ENCODE assay signal across 34 cellular contexts in genomic region chr16:10245002-10245401, GRCh38.
"Had no signal": no experiment of that assay in that cellular context is flagged by ENCODE, and none has a peak within 500 bp of the region (broad histone marks: within the 10 kb centered on the region; RNA-seq: fewer than 3 reads in every experiment).

No MANE protein-coding gene starts in this region.

- H3K4me3 ChIP-seq: prostate gland, smooth muscle cell, thyroid gland, upper lobe of left lung, vagina had no signal

- ATAC-seq: esophagus mucosa; left colon; natural killer cell; stimulated activated memory B cell treated with anti-CD40 and anti-IgM and Interleukin-4, amounts not matched to agents 10 μg/mL and 1 μg/mL and 100 μg/mL, for 72 hours; stimulated activated naive CD8-positive, alpha-beta T cell treated with anti-CD3 and anti-CD28 coated beads, Interleukin-15, amount 100 ng/mL, for 72 hours; T-helper 17 cell had no signal

- H3K36me3 Mint-ChIP-seq: activated naive CD4-positive, alpha-beta T cell treated with anti-CD3 and anti-CD28 coated beads, Interleukin-2, amount 10 ng/mL, durations not matched to agents 7 days and 5 days; activated naive CD8-positive, alpha-beta T cell treated with anti-CD3 and anti-CD28 coated beads, Interleukin-2, amount 10 ng/mL, durations not matched to agents 7 days and 5 days; memory B cell; natural killer cell; stimulated activated memory B cell treated with anti-CD40 and anti-IgM and Interleukin-4, amounts not matched to agents 10 μg/mL and 1 μg/mL and 100 μg/mL, for 72 hours had no signal

- H3K9me3 Mint-ChIP-seq: activated CD4-positive, alpha-beta memory T cell treated with anti-CD3 and anti-CD28 coated beads, Interleukin-2, amount 10 ng/mL, durations not matched to agents 7 days and 5 days; activated CD4-positive, alpha-beta T cell treated with anti-CD3 and anti-CD28 coated beads, Interleukin-2, amount 10 ng/mL, durations not matched to agents 7 days and 5 days; activated naive CD4-positive, alpha-beta T cell treated with anti-CD3 and anti-CD28 coated beads, Interleukin-2, amount 10 ng/mL, durations not matched to agents 7 days and 5 days; activated naive CD8-positive, alpha-beta T cell treated with anti-CD3 and anti-CD28 coated beads, Interleukin-2, amount 10 ng/mL, durations not matched to agents 7 days and 5 days; activated T-cell treated with anti-CD3 and anti-CD28 coated beads, Interleukin-2, amount 50 U/mL, for 24 hours; endodermal cell; memory B cell; natural killer cell; stimulated activated memory B cell treated with anti-CD40 and anti-IgM and Interleukin-4, amounts not matched to agents 10 μg/mL and 1 μg/mL and 100 μg/mL, for 72 hours; stimulated activated naive CD8-positive, alpha-beta T cell treated with anti-CD3 and anti-CD28 coated beads, Interleukin-15, amount 100 ng/mL, for 72 hours had no signal

- H3K9me3 ChIP-seq: prostate gland, thyroid gland, upper lobe of left lung, vagina had no signal

- H3K4me1 ChIP-seq: prostate gland, thyroid gland, upper lobe of left lung had no signal

- H3K4me1 Mint-ChIP-seq: activated CD4-positive, alpha-beta memory T cell treated with anti-CD3 and anti-CD28 coated beads, Interleukin-2, amount 10 ng/mL, durations not matched to agents 7 days and 5 days; activated CD4-positive, alpha-beta T cell treated with anti-CD3 and anti-CD28 coated beads, Interleukin-2, amount 10 ng/mL, durations not matched to agents 7 days and 5 days; activated naive CD4-positive, alpha-beta T cell treated with anti-CD3 and anti-CD28 coated beads, Interleukin-2, amount 10 ng/mL, durations not matched to agents 7 days and 5 days; activated naive CD8-positive, alpha-beta T cell treated with anti-CD3 and anti-CD28 coated beads, Interleukin-2, amount 10 ng/mL, durations not matched to agents 7 days and 5 days; endodermal cell; natural killer cell; stimulated activated naive CD8-positive, alpha-beta T cell treated with anti-CD3 and anti-CD28 coated beads, Interleukin-15, amount 100 ng/mL, for 72 hours; T-helper 17 cell had no signal

- H3K27ac ChIP-seq: brain microvascular endothelial cell, prostate gland, thyroid gland, upper lobe of left lung, vagina had no signal

- H3K27ac Mint-ChIP-seq: activated CD4-positive, alpha-beta memory T cell treated with anti-CD3 and anti-CD28 coated beads, Interleukin-2, amount 10 ng/mL, durations not matched to agents 7 days and 5 days; activated CD4-positive, alpha-beta T cell treated with anti-CD3 and anti-CD28 coated beads, Interleukin-2, amount 10 ng/mL, durations not matched to agents 7 days and 5 days; activated naive CD4-positive, alpha-beta T cell treated with anti-CD3 and anti-CD28 coated beads, Interleukin-2, amount 10 ng/mL, durations not matched to agents 7 days and 5 days; activated naive CD8-positive, alpha-beta T cell treated with anti-CD3 and anti-CD28 coated beads, Interleukin-2, amount 10 ng/mL, durations not matched to agents 7 days and 5 days; activated T-cell treated with anti-CD3 and anti-CD28 coated beads, Interleukin-2, amount 50 U/mL, for 24 hours; endodermal cell; memory B cell; natural killer cell; stimulated activated memory B cell treated with anti-CD40 and anti-IgM and Interleukin-4, amounts not matched to agents 10 μg/mL and 1 μg/mL and 100 μg/mL, for 72 hours; stimulated activated naive CD8-positive, alpha-beta T cell treated with anti-CD3 and anti-CD28 coated beads, Interleukin-15, amount 100 ng/mL, for 72 hours; T-helper 17 cell had no signal

- FAIRE-seq: astrocyte, kidney had no signal

- DNase-seq: activated CD4-positive, alpha-beta memory T cell treated with anti-CD3 and anti-CD28 coated beads, Interleukin-2, amount 10 ng/mL, durations not matched to agents 7 days and 5 days; activated CD4-positive, alpha-beta T cell treated with anti-CD3 and anti-CD28 coated beads for 1 hour; activated CD4-positive, alpha-beta T cell treated with anti-CD3 and anti-CD28 coated beads, Interleukin-2, amount 10 ng/mL, durations not matched to agents 7 days and 5 days; activated CD8-positive, alpha-beta memory T cell treated with anti-CD3 and anti-CD28 coated beads, Interleukin-2, amount 50 U/mL, for 48 hours; activated gamma-delta T cell; activated naive CD4-positive, alpha-beta T cell treated with anti-CD3 and anti-CD28 coated beads, Interleukin-2, amount 10 ng/mL, durations not matched to agents 7 days and 5 days; activated naive CD8-positive, alpha-beta T cell treated with anti-CD3 and anti-CD28 coated beads, Interleukin-2, amount 10 ng/mL, durations not matched to agents 7 days and 5 days; activated T-cell treated with anti-CD3 and anti-CD28 coated beads, Interleukin-2, amount 50 U/mL, for 24 hours; brain microvascular endothelial cell; caudate nucleus; cortex of kidney; endodermal cell; foreskin fibroblast; kidney; left colon; midbrain; natural killer cell; retina; stimulated activated CD4-positive, alpha-beta T cell treated with anti-CD3 and anti-CD28 coated beads, Interleukin-1b, Interleukin-23, amount 100 ng/mL, for 48 hours; stimulated activated CD4-positive, alpha-beta T cell treated with anti-CD3 and anti-CD28 coated beads, Interleukin-4, amount 100 ng/mL, for 4 hours; stimulated activated CD8-positive, alpha-beta memory T cell treated with anti-CD3 and anti-CD28 coated beads, Interleukin-4, amount 100 ng/mL, for 48 hours; stimulated activated naive CD8-positive, alpha-beta T cell treated with anti-CD3 and anti-CD28 coated beads, Interleukin-15, amount 100 ng/mL, for 72 hours; substantia nigra; T-helper 17 cell; T1000; thyroid gland; upper lobe of left lung had no signal

- H3K36me3 ChIP-seq: brain microvascular endothelial cell, prostate gland, thyroid gland, upper lobe of left lung, vagina had no signal

- H3K27me3 ChIP-seq: brain microvascular endothelial cell, thyroid gland, upper lobe of left lung, vagina had no signal

- H3K4me3 Mint-ChIP-seq: activated CD4-positive, alpha-beta memory T cell treated with anti-CD3 and anti-CD28 coated beads, Interleukin-2, amount 10 ng/mL, durations not matched to agents 7 days and 5 days; activated CD4-positive, alpha-beta T cell treated with anti-CD3 and anti-CD28 coated beads, Interleukin-2, amount 10 ng/mL, durations not matched to agents 7 days and 5 days; activated naive CD4-positive, alpha-beta T cell treated with anti-CD3 and anti-CD28 coated beads, Interleukin-2, amount 10 ng/mL, durations not matched to agents 7 days and 5 days; activated naive CD8-positive, alpha-beta T cell treated with anti-CD3 and anti-CD28 coated beads, Interleukin-2, amount 10 ng/mL, durations not matched to agents 7 days and 5 days; activated T-cell treated with anti-CD3 and anti-CD28 coated beads, Interleukin-2, amount 50 U/mL, for 24 hours; endodermal cell; memory B cell; natural killer cell; stimulated activated memory B cell treated with anti-CD40 and anti-IgM and Interleukin-4, amounts not matched to agents 10 μg/mL and 1 μg/mL and 100 μg/mL, for 72 hours; stimulated activated naive CD8-positive, alpha-beta T cell treated with anti-CD3 and anti-CD28 coated beads, Interleukin-15, amount 100 ng/mL, for 72 hours; T-helper 17 cell had no signal

- H3K4me2 ChIP-seq: smooth muscle cell had no signal

- H3K27me3 Mint-ChIP-seq: activated CD4-positive, alpha-beta memory T cell treated with anti-CD3 and anti-CD28 coated beads, Interleukin-2, amount 10 ng/mL, durations not matched to agents 7 days and 5 days; activated CD4-positive, alpha-beta T cell treated with anti-CD3 and anti-CD28 coated beads, Interleukin-2, amount 10 ng/mL, durations not matched to agents 7 days and 5 days; activated naive CD4-positive, alpha-beta T cell treated with anti-CD3 and anti-CD28 coated beads, Interleukin-2, amount 10 ng/mL, durations not matched to agents 7 days and 5 days; memory B cell; stimulated activated memory B cell treated with anti-CD40 and anti-IgM and Interleukin-4, amounts not matched to agents 10 μg/mL and 1 μg/mL and 100 μg/mL, for 72 hours had no signal
